Comparison of ENCODE assay signal across 10 cellular contexts in the genomic region with DNA sequence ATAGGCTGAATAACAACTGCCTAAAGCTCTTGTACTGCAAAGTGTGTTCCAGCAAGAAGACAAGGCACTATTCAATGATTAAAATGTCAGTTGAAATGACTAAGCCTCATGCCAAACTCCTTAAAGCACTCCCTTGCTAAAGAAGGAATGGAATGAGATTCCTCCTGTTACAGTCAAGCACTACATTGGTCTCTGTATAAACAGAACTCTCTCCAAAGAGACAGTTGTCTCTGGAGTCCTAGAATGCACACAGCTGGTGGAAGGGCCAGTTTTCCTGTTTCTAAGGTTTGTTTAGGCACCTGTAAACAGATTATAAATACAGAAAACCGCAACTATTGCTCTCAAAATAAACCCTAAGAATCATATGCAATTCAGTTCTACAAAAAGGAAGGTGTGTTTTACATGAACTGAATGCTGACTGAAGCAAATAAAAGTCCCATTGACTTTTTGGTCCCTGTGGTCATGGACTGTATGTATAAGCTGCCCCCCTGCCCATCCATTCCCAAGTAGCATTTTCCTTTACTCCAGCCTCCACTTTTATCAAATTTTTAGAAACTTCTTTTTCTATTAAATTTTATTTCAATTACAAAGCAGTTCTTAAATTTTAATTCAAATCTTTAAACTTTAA. TPM values are rescaled to one million over a fixed set of nuclear protein-coding genes. Genes with fewer than 3 reads are reported as not detected.
DNase-seq lines count a peak whose midpoint lies in the region; ATAC-seq and TF ChIP-seq lines count a peak whose summit lies in the region.
"Had no signal": no experiment of that assay in that cellular context is flagged by ENCODE, and none has a peak within 500 bp of the region (broad histone marks: within the 10 kb centered on the region; RNA-seq: fewer than 3 reads in every experiment).

No MANE protein-coding gene starts in this region.

- no peaks in the 10 kb centered on the region for H3K9me3 ChIP-seq in Panc1 (ENCODE audit: control insufficient read depth, insufficient read depth, low read depth, low read length)

- BruUV-seq in Panc1 (replicated peaks; lab: Mats Ljungman, UMichigan), result no TSS peak

- H3K36me3 Mint-ChIP-seq in stimulated activated naive B cell treated with anti-CD40 and anti-IgM and Interleukin-4, amounts not matched to agents 10 μg/mL and 1 μg/mL and 100 μg/mL, for 72 hours, result no peaks in the 10 kb centered on the region

- in situ Hi-C loops in Panc1 (cut with HindIII; ENCODE audit: low pct_unique_long_range_greater_than_20kb, low sequenced_read_pairs), result no loop called here

- peaks cover 4% of the 10 kb centered on the region in 2 donors for H3K9me3 Mint-ChIP-seq in stimulated activated naive B cell treated with anti-CD40 and anti-IgM and Interleukin-4, amounts not matched to agents 10 μg/mL and 1 μg/mL and 100 μg/mL, for 72 hours

- peak; percentile 91 for ATAC-seq in Panc1
- ATAC-seq in omental fat pad (ENCODE audit: low FRiP score), result peak; percentile 93
- ATAC-seq in HG02884 (IDR thresholded peaks at IDR 0.05; ENCODE audit: unreplicated experiment), result no peak
- ATAC-seq in GM18498 (IDR thresholded peaks at IDR 0.05; ENCODE audit: unreplicated experiment), result no peak
- no peak for ATAC-seq in stimulated activated naive B cell treated with anti-CD40 and anti-IgM and Interleukin-4, amounts not matched to agents 10 μg/mL and 1 μg/mL and 100 μg/mL, for 72 hours (replicated peaks)

- H3K4me3 ChIP-seq in Panc1 (ENCODE audit: low read depth in 2 of 2, low read length in 2 of 2) (peak overlapping the region in 1 of 2 experiments; percentile 16; a peak in 1 of 4 replicates), fibroblast of mammary gland (ENCODE audit: control insufficient read depth, low read depth, low read length) (no peak overlapping the region)

- no peak overlapping the region for H3K27ac Mint-ChIP-seq in stimulated activated naive B cell treated with anti-CD40 and anti-IgM and Interleukin-4, amounts not matched to agents 10 μg/mL and 1 μg/mL and 100 μg/mL, for 72 hours

- no peak overlapping the region for H3K4me3 Mint-ChIP-seq in stimulated activated naive B cell treated with anti-CD40 and anti-IgM and Interleukin-4, amounts not matched to agents 10 μg/mL and 1 μg/mL and 100 μg/mL, for 72 hours

- CTCF ChIA-PET in Panc1 (lab: Charles Lee), result no interaction called here

- peak overlapping the region; percentile 92 for H3K27ac ChIP-seq in Panc1 (ENCODE audit: low read length)
- H3K27ac ChIP-seq: parathyroid adenoma had no signal

- intact Hi-C loops in Panc1 (cut with micrococcal nuclease; ENCODE audit: unreplicated experiment), result no loop called here

- POLR2A ChIA-PET in Panc1 (lab: Charles Lee), result no interaction called here

- DNase-seq in AG20443 (ENCODE audit: low spot score), result peak; percentile 67
- no peak for DNase-seq in Panc1 (ENCODE audit: low read depth, low spot score)
- peak; percentile 79 for DNase-seq in fibroblast of mammary gland (ENCODE audit: low read depth)
- DNase-seq in omental fat pad (ENCODE audit: low spot score), result no peak
- DNase-seq in medulla oblongata (ENCODE audit: extremely low spot score), result no peak
- no peak for DNase-seq in stimulated activated naive B cell treated with anti-CD40 and anti-IgM and Interleukin-4, amounts not matched to agents 10 μg/mL and 1 μg/mL and 100 μg/mL, for 72 hours
- DNase-seq: activated CD4-positive, alpha-beta T cell treated with anti-CD3 and anti-CD28 coated beads, Interleukin-2, amount 50 U/mL, for 48 hours had no signal

- peaks cover 80% of the 10 kb centered on the region for H3K4me1 ChIP-seq in Panc1 (ENCODE audit: control insufficient read depth, insufficient read depth, low read length)
- H3K4me1 ChIP-seq: parathyroid adenoma had no signal

- TF ChIP-seq CTCF in Panc1 (IDR thresholded peaks at IDR 0.05) (no peak), fibroblast of mammary gland (conservative IDR thresholded peaks at IDR 0.05; ENCODE audit: control insufficient read depth, insufficient read depth, low read depth, low read length) (no peak), omental fat pad (IDR thresholded peaks at IDR 0.05) (no peak)

- no peaks in the 10 kb centered on the region; the same call in 1 of the 2 replicates for H3K36me3 ChIP-seq in Panc1 (ENCODE audit: control insufficient read depth, insufficient read depth, low read length)

- no peaks in the 10 kb centered on the region for H3K4me1 Mint-ChIP-seq in stimulated activated naive B cell treated with anti-CD40 and anti-IgM and Interleukin-4, amounts not matched to agents 10 μg/mL and 1 μg/mL and 100 μg/mL, for 72 hours

- H3K27me3 Mint-ChIP-seq in stimulated activated naive B cell treated with anti-CD40 and anti-IgM and Interleukin-4, amounts not matched to agents 10 μg/mL and 1 μg/mL and 100 μg/mL, for 72 hours, result no peaks in the 10 kb centered on the region

- no peaks in the 10 kb centered on the region for H3K27me3 ChIP-seq in Panc1 (ENCODE audit: control insufficient read depth, insufficient read depth, low read length)

RNA-seq across cellular contexts. Expression of gene FAT1, which starts 47.0 kb away (rescaled TPM):
- total RNA-seq in Panc1 (2021; ENCODE audit: unreplicated experiment), result 288 TPM
- polyA plus RNA-seq in Panc1 (2012; ENCODE audit: insufficient read length), result 203 TPM
- 10 to 100 TPM; 35.3 to 90.8 (median 69.9) TPM for total RNA-seq in omental fat pad

Comparison
In these comparisons a context has a peak if more than half of its experiments do, and no peak if none do; other contexts are left out.
1. DNase-seq: peak in AG20443 (single experiment) and fibroblast of mammary gland (single experiment); none in Panc1 (single experiment), omental fat pad (single experiment), medulla oblongata (single experiment) and stimulated activated naive B cell treated with anti-CD40 and anti-IgM and Interleukin-4, amounts not matched to agents 10 μg/mL and 1 μg/mL and 100 μg/mL, for 72 hours (single experiment).
2. ATAC-seq: peak in Panc1 (single experiment) and omental fat pad (single experiment); none in HG02884 (single experiment), GM18498 (single experiment) and stimulated activated naive B cell treated with anti-CD40 and anti-IgM and Interleukin-4, amounts not matched to agents 10 μg/mL and 1 μg/mL and 100 μg/mL, for 72 hours (0 of 2).